8 cellular contexts compared by ENCODE assay signal in the genomic region with DNA sequence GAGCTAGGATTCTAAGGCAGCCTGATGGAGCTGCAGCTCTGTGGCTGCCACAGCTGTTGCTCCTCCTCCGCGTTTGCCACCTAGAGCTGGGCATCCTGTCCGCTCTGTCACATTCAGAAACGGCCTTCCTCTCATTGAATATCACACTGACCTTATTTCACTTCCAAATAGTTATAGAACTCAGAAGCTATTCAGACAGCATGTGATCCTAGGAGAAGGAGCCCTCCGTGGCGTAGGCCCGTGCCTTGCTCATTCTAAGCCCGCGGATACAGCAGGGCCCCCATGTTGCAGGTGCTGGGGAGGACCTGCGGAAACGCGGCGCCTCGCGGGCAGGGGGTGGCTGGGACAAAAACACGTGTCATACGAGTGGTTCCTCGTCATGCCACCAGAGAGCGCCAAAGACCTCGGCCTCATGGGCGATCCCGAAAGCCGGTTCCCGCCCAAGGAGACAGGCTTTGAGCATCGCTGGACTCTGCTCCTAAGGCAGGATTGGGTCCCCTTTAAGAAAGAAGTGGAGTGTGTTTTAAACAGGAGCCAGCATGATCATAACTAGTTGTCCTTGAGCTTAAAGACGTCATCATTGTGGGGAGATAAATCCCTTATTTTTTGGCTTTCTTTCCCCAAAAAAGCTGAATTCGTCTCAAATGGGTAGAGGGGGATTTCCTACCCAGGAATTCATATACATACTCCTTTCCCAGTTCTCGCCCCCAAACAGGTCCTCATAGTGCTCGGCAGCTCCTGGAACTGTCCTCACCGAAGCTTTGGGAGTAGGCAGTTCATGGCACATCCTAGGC. TPM values are rescaled to one million over a fixed set of nuclear protein-coding genes. Genes with fewer than 3 reads are reported as not detected.
DNase-seq lines count a peak whose midpoint lies in the region; ATAC-seq, FAIRE-seq and TF ChIP-seq lines count a peak whose summit lies in the region.

No MANE protein-coding gene starts in this region.

- H3K36me3 ChIP-seq in neural progenitor cell: no peaks in the 10 kb centered on the region

- H3K4me3 Mint-ChIP-seq in activated T-cell treated with anti-CD3 and anti-CD28 coated beads, Interleukin-2, amount 50 U/mL, for 4 hours: peak overlapping the region; percentile 52
- H3K4me3 Mint-ChIP-seq in neural progenitor cell: no peak overlapping the region
- H3K4me3 Mint-ChIP-seq in stimulated activated naive CD8-positive, alpha-beta T cell treated with anti-CD3 and anti-CD28 coated beads, Interleukin-15, amount 100 ng/mL, for 72 hours: peak overlapping the region; percentile 42 to 51

- no peak overlapping the region for H3K9ac ChIP-seq in neural progenitor cell

- H3K27ac ChIP-seq in neural progenitor cell: no peak overlapping the region

- no peaks in the 10 kb centered on the region for H4K20me1 ChIP-seq in neural progenitor cell (ENCODE audit: low read depth)

- peaks cover 18% of the 10 kb centered on the region for H3K27me3 ChIP-seq in neural progenitor cell

- TF ChIP-seq CTCF in fibroblast of mammary gland (conservative IDR thresholded peaks at IDR 0.05; ENCODE audit: control insufficient read depth, insufficient read depth, low read depth, low read length) (peak; percentile 85), neural progenitor cell (IDR thresholded peaks at IDR 0.05) (peak; percentile 88)

- DNase-seq in D341Med (ENCODE audit: low spot score) (peak; percentile 92), HTR-8/SVneo (ENCODE audit: insufficient read length, low spot score) (peak; percentile 59), OCI-M2 (lab: John Stamatoyannopoulos, UW; ENCODE audit: unreplicated experiment) (peak; percentile 23), fibroblast of mammary gland (ENCODE audit: low read depth) (peak; percentile 73), neural progenitor cell (ENCODE audit: low spot score) (peak; percentile 87)
- peak; percentile 77 for DNase-seq in activated T-cell treated with anti-CD3 and anti-CD28 coated beads, Interleukin-2, amount 50 U/mL, for 4 hours
- peak; percentile 80 to 83 for DNase-seq in stimulated activated naive CD8-positive, alpha-beta T cell treated with anti-CD3 and anti-CD28 coated beads, Interleukin-15, amount 100 ng/mL, for 72 hours

- peak; percentile 79 for ATAC-seq in GM21447 (IDR thresholded peaks at IDR 0.05; ENCODE audit: unreplicated experiment)
- peak; percentile 97 for ATAC-seq in activated T-cell treated with anti-CD3 and anti-CD28 coated beads, Interleukin-2, amount 50 U/mL, for 4 hours
- ATAC-seq in stimulated activated naive CD8-positive, alpha-beta T cell treated with anti-CD3 and anti-CD28 coated beads, Interleukin-15, amount 100 ng/mL, for 72 hours: peak; percentile 90

- H3K9me3 Mint-ChIP-seq in activated T-cell treated with anti-CD3 and anti-CD28 coated beads, Interleukin-2, amount 50 U/mL, for 4 hours: no peaks in the 10 kb centered on the region
- H3K9me3 Mint-ChIP-seq in neural progenitor cell: no peaks in the 10 kb centered on the region
- H3K9me3 Mint-ChIP-seq in stimulated activated naive CD8-positive, alpha-beta T cell treated with anti-CD3 and anti-CD28 coated beads, Interleukin-15, amount 100 ng/mL, for 72 hours: no peaks in the 10 kb centered on the region

- H3K4me1 ChIP-seq in neural progenitor cell: no peaks in the 10 kb centered on the region

- H3K4me3 ChIP-seq in fibroblast of mammary gland (ENCODE audit: control insufficient read depth, low read depth, low read length) (no peak overlapping the region), neural progenitor cell (no peak overlapping the region)

- H3F3A ChIP-seq in neural progenitor cell (ENCODE audit: low read depth): no peaks in the 10 kb centered on the region

- H3K36me3 Mint-ChIP-seq in activated T-cell treated with anti-CD3 and anti-CD28 coated beads, Interleukin-2, amount 50 U/mL, for 4 hours (ENCODE audit: insufficient read depth): no peaks in the 10 kb centered on the region
- H3K36me3 Mint-ChIP-seq in neural progenitor cell: no peaks in the 10 kb centered on the region

- H3K27me3 Mint-ChIP-seq in activated T-cell treated with anti-CD3 and anti-CD28 coated beads, Interleukin-2, amount 50 U/mL, for 4 hours (ENCODE audit: low read depth): no peaks in the 10 kb centered on the region
- H3K27me3 Mint-ChIP-seq in neural progenitor cell (ENCODE audit: insufficient read depth, low read depth): peaks cover 4% of the 10 kb centered on the region
- peaks cover 6% of the 10 kb centered on the region for H3K27me3 Mint-ChIP-seq in stimulated activated naive CD8-positive, alpha-beta T cell treated with anti-CD3 and anti-CD28 coated beads, Interleukin-15, amount 100 ng/mL, for 72 hours

- H3K4me1 Mint-ChIP-seq in activated T-cell treated with anti-CD3 and anti-CD28 coated beads, Interleukin-2, amount 50 U/mL, for 4 hours (ENCODE audit: low read depth): peaks cover 10% of the 10 kb centered on the region
- peaks cover 3% of the 10 kb centered on the region for H3K4me1 Mint-ChIP-seq in neural progenitor cell
- H3K4me1 Mint-ChIP-seq in stimulated activated naive CD8-positive, alpha-beta T cell treated with anti-CD3 and anti-CD28 coated beads, Interleukin-15, amount 100 ng/mL, for 72 hours: peaks cover 14% of the 10 kb centered on the region

- H3K79me2 ChIP-seq in neural progenitor cell (ENCODE audit: low read depth): no peaks in the 10 kb centered on the region

- no peak for FAIRE-seq in HTR-8/SVneo (lab: Jason Lieb, UNC)

- peak overlapping the region; percentile 87 for H2AFZ ChIP-seq in neural progenitor cell (replicated peaks)

- peak overlapping the region; percentile 50 for H3K4me2 ChIP-seq in neural progenitor cell

- no peaks in the 10 kb centered on the region for H3K9me3 ChIP-seq in neural progenitor cell (ENCODE audit: low read depth)

- H3K27ac Mint-ChIP-seq in neural progenitor cell: no peak overlapping the region
- H3K27ac Mint-ChIP-seq in stimulated activated naive CD8-positive, alpha-beta T cell treated with anti-CD3 and anti-CD28 coated beads, Interleukin-15, amount 100 ng/mL, for 72 hours: peak overlapping the region; percentile 13 to 79

RNA-seq across cellular contexts. Expression of gene FIGNL1, which starts 17.9 kb away (rescaled TPM):
- total RNA-seq in activated T-cell treated with anti-CD3 and anti-CD28 coated beads, Interleukin-2, amount 50 U/mL, for 4 hours: 10 to 100 TPM; 27.9 to 40.7 (median 35.1) TPM
- 45.0 and 69.0 TPM in 2 replicates for total RNA-seq in neural progenitor cell (ENCODE audit: low replicate concordance)

Comparison
In these comparisons a context has a peak if more than half of its experiments do, and no peak if none do; other contexts are left out.
1. DNase-seq: peak in every context shown above with its lines; median percentile 92 in D341Med; 87 in neural progenitor cell; 82 in stimulated activated naive CD8-positive, alpha-beta T cell treated with anti-CD3 and anti-CD28 coated beads, Interleukin-15, amount 100 ng/mL, for 72 hours; 77 in activated T-cell treated with anti-CD3 and anti-CD28 coated beads, Interleukin-2, amount 50 U/mL, for 4 hours; 73 in fibroblast of mammary gland; 59 in HTR-8/SVneo; 23 in OCI-M2.